8 cellular contexts compared by ENCODE assay signal in the genomic region with DNA sequence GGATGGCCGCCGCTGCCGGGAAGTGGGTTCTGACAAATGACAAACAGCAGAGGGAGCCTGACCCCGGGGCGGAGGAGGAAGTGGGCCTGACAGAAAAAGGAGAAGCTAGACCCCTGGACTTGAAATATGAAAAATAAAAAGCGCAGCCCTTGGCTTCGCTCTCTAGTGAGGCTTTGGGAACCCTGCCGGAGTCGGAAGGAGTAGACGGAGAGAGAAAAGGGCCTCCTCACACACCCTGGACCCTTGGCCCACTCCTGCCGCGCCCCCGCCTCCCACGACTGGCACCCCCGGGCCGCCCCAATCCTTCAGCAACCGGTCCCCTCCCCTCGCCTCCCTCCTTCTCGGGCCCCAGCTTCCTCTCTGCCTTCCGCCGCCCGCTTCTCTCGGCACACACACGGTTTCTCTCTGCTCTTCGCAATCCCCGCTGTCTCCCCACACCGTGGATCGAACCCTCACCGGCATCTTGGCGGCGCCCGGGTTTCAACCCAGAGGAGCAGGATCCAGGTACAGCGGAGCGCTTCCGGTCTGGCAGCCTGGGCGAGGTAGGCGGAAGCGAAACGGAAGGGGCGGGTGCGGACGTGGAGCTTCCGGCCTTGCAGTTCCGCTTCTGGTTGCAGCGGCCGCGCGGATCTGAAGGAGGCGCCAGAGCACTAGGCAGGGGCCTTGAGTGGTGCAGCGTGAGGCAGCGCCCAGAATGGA. TPM values are rescaled to one million over a fixed set of nuclear protein-coding genes. Genes with fewer than 3 reads are reported as not detected.
DNase-seq lines count a peak whose midpoint lies in the region; ATAC-seq, FAIRE-seq and TF ChIP-seq lines count a peak whose summit lies in the region.

TSS of gene ARPC3 (minus strand) at position 539 of the 699 bp plus-strand sequence. CDS start at position 462, 77 bp downstream.

- TF ChIP-seq EP300 in H1 (IDR thresholded peaks at IDR 0.05; ENCODE audit: borderline replicate concordance in 1 of 2, low read depth in 2 of 2, low read length in 2 of 2) = no peak

- ATAC-seq in GM21367 (IDR thresholded peaks at IDR 0.05; ENCODE audit: unreplicated experiment) = peak; percentile 86

- H3K4ac ChIP-seq in H1 (replicated peaks; ENCODE audit: insufficient read length, low read depth, low read length) (no peak within 1 kb of the TSS), mesenchymal stem cell (ENCODE audit: low read depth in 1 of 2, low read length in 2 of 2) (peak within 1 kb of the TSS; percentile 90 to 99)

- H3K27me3 ChIP-seq in H1 (replicated peaks in 1 of 4; ENCODE audit: control insufficient read depth in 3 of 4, extremely low read depth in 1 of 4, insufficient read depth in 3 of 4, low read length in 3 of 4) (no peaks in the 10 kb centered on the region), mesenchymal stem cell (ENCODE audit: control insufficient read depth in 1 of 2, insufficient read depth in 1 of 2, low read length in 2 of 2) (no peaks in the 10 kb centered on the region)

- H3K14ac ChIP-seq in H1 (ENCODE audit: insufficient read length) (no peak within 1 kb of the TSS), mesenchymal stem cell (ENCODE audit: low read length in 2 of 2) (peak within 1 kb of the TSS in 1 of 2 experiments; percentile 93)

- H4K91ac ChIP-seq in H1 (replicated peaks; ENCODE audit: insufficient read length, low read length) = no peak within 1 kb of the TSS
- peak within 1 kb of the TSS; percentile 91 for H4K91ac ChIP-seq in mesenchymal stem cell (ENCODE audit: low read length)

- peaks cover 0 to 20% of the 10 kb centered on the region in 2 experiments; a peak in 2 of 4 replicates for H3K79me2 ChIP-seq in H1 (ENCODE audit: control insufficient read depth in 1 of 2, insufficient read depth in 2 of 2, low read length in 2 of 2)

- H2BK120ac ChIP-seq in H1 (replicated peaks; ENCODE audit: low read depth, low read length) (no peak within 1 kb of the TSS), mesenchymal stem cell (ENCODE audit: low read depth, low read length) (peak within 1 kb of the TSS; percentile 91)

- H3K4me2 ChIP-seq in H1 (ENCODE audit: insufficient read depth in 1 of 2, low read depth in 2 of 2, low read length in 2 of 2) = peak within 1 kb of the TSS; percentile 61 to 77
- H3K4me2 ChIP-seq in mesenchymal stem cell (ENCODE audit: low read length, poor library complexity, severe bottlenecking) = peak within 1 kb of the TSS; percentile 65

- H3K23ac ChIP-seq in H1 (ENCODE audit: insufficient read length) (no peak within 1 kb of the TSS), mesenchymal stem cell (ENCODE audit: low read length in 2 of 2) (peak within 1 kb of the TSS in 1 of 2 experiments; percentile 5)

- 1% methylated on average over 49 of the region's 51 CpGs; no CpG with 5 or more reads in 1 of the 2 experiments for WGBS in H1 (ENCODE audit: extremely low coverage in 1 of 2, insufficient coverage in 1 of 2, insufficient read length in 1 of 2, insufficient replicate concordance in 2 of 2, low coverage in 1 of 2, low lambda C conversion rate in 2 of 2, missing lambda C conversion rate in 1 of 2), 2 experiments
- under 1% methylated on average over 43 of the region's 51 CpGs for WGBS in mesenchymal stem cell

- in situ Hi-C loops in Caki2 (cut with HindIII; ENCODE audit: low pct_unique_long_range_greater_than_20kb, low sequenced_read_pairs) = no loop called here

- H3K4me1 ChIP-seq in H1 (replicated peaks in 1 of 4; ENCODE audit: control insufficient read depth in 3 of 4, insufficient read depth in 4 of 4, low read length in 3 of 4) (peaks cover 0 to 3% (median 0%) of the 10 kb centered on the region in 4 experiments; a peak in 1 of 7 replicates), mesenchymal stem cell (ENCODE audit: control insufficient read depth, insufficient read depth, low read depth, low read length) (peaks cover 3% of the 10 kb centered on the region)

- POLR2A ChIA-PET in H1 (lab: Charles Lee; ENCODE audit: partially characterized antibody) = interaction anchor here (0.6 to 7.2 kb wide), 15 partner anchors 9 to 588 kb away, joined by 3 to 57 read pairs (median 4); partner anchors contain the start of genes FAM216A and GPN3

- H3K36me3 ChIP-seq in H1 (ENCODE audit: control insufficient read depth in 2 of 4, insufficient read depth in 4 of 4, low read length in 3 of 4) = peaks cover 0 to 28% (median 12%) of the 10 kb centered on the region in 4 experiments; a peak in 6 of 8 replicates
- peaks cover 20 to 36% of the 10 kb centered on the region in 2 experiments for H3K36me3 ChIP-seq in mesenchymal stem cell (ENCODE audit: control insufficient read depth in 1 of 2, insufficient read depth in 2 of 2, low read depth in 1 of 2, low read length in 2 of 2)

- H3K27ac ChIP-seq in H1 (ENCODE audit: low read depth, low read length) (peak within 1 kb of the TSS; percentile 11; the same call in 1 of the 2 replicates), mesenchymal stem cell (ENCODE audit: low read length, poor library complexity, severe bottlenecking) (peak within 1 kb of the TSS; percentile 93)

- TF ChIP-seq POLR2A in H1 (IDR thresholded peaks at IDR 0.05; ENCODE audit: control extremely low read depth in 1 of 2, low read depth in 2 of 2, low read length in 2 of 2) = peak in 1 of 2 experiments; percentile 56; a peak in 1 of 3 replicates

- DNase-seq in Caki2 (ENCODE audit: low read depth) (peak; percentile 88), HTR-8/SVneo (ENCODE audit: insufficient read length, low spot score) (peak; percentile 91), NOMO-1 treated with DMSO at 0.1 percent for 48 hours (lab: John Stamatoyannopoulos, UW; ENCODE audit: unreplicated experiment) (peak; percentile 95), H1 (ENCODE audit: low read depth in 1 of 2, low spot score in 2 of 2) (peak; percentile 89 to 94), mesenchymal stem cell (peak; percentile 95)
- DNase-seq in activated CD8-positive, alpha-beta memory T cell treated with anti-CD3 and anti-CD28 coated beads for 48 hours (ENCODE audit: low read depth in 2 of 3, low spot score in 2 of 3) = peak; percentile 79 to 89 (median 84)
- peak; percentile 89 for DNase-seq in stimulated activated CD8-positive, alpha-beta memory T cell treated with anti-CD3 and anti-CD28 coated beads, Interleukin-12 subunit alpha, Interleukin-12 subunit beta, amount 100 ng/mL, for 4 hours (ENCODE audit: low read depth)

- FAIRE-seq in HTR-8/SVneo (lab: Jason Lieb, UNC) (peak; percentile 95), H1 (lab: Jason Lieb, UNC) (no peak)

- H3K23me2 ChIP-seq in H1 (ENCODE audit: low read depth, low read length) = no peaks in the 10 kb centered on the region

- H2BK5ac ChIP-seq in H1 (ENCODE audit: low read depth, low read length) (peak within 1 kb of the TSS; percentile 66; the same call in 1 of the 2 replicates), mesenchymal stem cell (ENCODE audit: low read depth, low read length, poor library complexity, severe bottlenecking) (peak within 1 kb of the TSS; percentile 22)

- H3K79me1 ChIP-seq in H1 (ENCODE audit: low read depth, low read length) (peaks cover 3% of the 10 kb centered on the region), mesenchymal stem cell (replicated peaks; ENCODE audit: low read length, poor library complexity, severe bottlenecking) (peaks cover 3% of the 10 kb centered on the region)

- H2AFZ ChIP-seq in H1 (ENCODE audit: low read length) (no peak within 1 kb of the TSS; the same call in 1 of the 2 replicates), mesenchymal stem cell (ENCODE audit: low read depth, low read length) (no peak within 1 kb of the TSS)

- no peaks in the 10 kb centered on the region for H4K20me1 ChIP-seq in H1 (replicated peaks in 1 of 2; ENCODE audit: control insufficient read depth in 1 of 2, insufficient read depth in 2 of 2, low read length in 2 of 2)

- no peak within 1 kb of the TSS for H2BK12ac ChIP-seq in H1 (ENCODE audit: low read depth, low read length)
- H2BK12ac ChIP-seq in mesenchymal stem cell (ENCODE audit: low read length in 2 of 2) = no peak within 1 kb of the TSS

- peak within 1 kb of the TSS; percentile 83 for H3K18ac ChIP-seq in H1 (ENCODE audit: extremely low read depth, low read length)
- H3K18ac ChIP-seq in mesenchymal stem cell (ENCODE audit: low read depth in 1 of 2, low read length in 2 of 2) = peak within 1 kb of the TSS; percentile 44 to 89

- peak within 1 kb of the TSS; percentile 90; the same call in 1 of the 2 replicates for H4K8ac ChIP-seq in H1 (ENCODE audit: extremely low read depth, insufficient read depth, low read length)
- peak within 1 kb of the TSS; percentile 93 for H4K8ac ChIP-seq in mesenchymal stem cell (ENCODE audit: low read length)

- H3K9ac ChIP-seq in H1 (replicated peaks in 1 of 4; ENCODE audit: extremely low read depth in 1 of 4, low read depth in 3 of 4, low read length in 3 of 4) (peak within 1 kb of the TSS in 3 of 4 experiments; percentile 45 to 61 (median 49); a peak in 5 of 7 replicates), mesenchymal stem cell (ENCODE audit: low read length) (peak within 1 kb of the TSS; percentile 99)

- H2BK20ac ChIP-seq in H1 (ENCODE audit: low read length) = no peak within 1 kb of the TSS

- H4K5ac ChIP-seq in H1 (ENCODE audit: insufficient read length, low read depth, low read length) = peak within 1 kb of the TSS; percentile 87

- H3K4me3 ChIP-seq in H1 (ENCODE audit: extremely low read depth in 1 of 4, insufficient read depth in 2 of 4, low read depth in 3 of 4, low read length in 4 of 4) (peak within 1 kb of the TSS; percentile 63 to 93 (median 87)), mesenchymal stem cell (ENCODE audit: insufficient read depth in 1 of 2, low read depth in 1 of 2, low read length in 2 of 2) (peak within 1 kb of the TSS; percentile 85 to 98)

- peak; percentile 79 to 86 (median 81) for TF ChIP-seq CTCF in H1 (IDR thresholded peaks at IDR 0.05; ENCODE audit: control extremely low read depth in 1 of 3, insufficient read depth in 1 of 3, low read depth in 1 of 3, low read length in 3 of 3)

- TF ChIP-seq RAD21 in H1 (IDR thresholded peaks at IDR 0.05 in 1 of 2, conservative IDR thresholded peaks at IDR 0.05 in 1 of 2; ENCODE audit: low read depth in 2 of 2, low read length in 2 of 2) = peak; percentile 78 to 86

- CTCF ChIA-PET in H1 (lab: Charles Lee; ENCODE audit: partially characterized antibody) = interaction anchor here (0.6 to 7.9 kb wide), 29 partner anchors 9 to 348 kb away, joined by 3 to 69 read pairs (median 4); partner anchors contain the start of genes FAM216A, GPN3 and VPS29

- H2AK5ac ChIP-seq in H1 (ENCODE audit: low read depth, low read length) = no peak within 1 kb of the TSS
- peak within 1 kb of the TSS; percentile 88 for H2AK5ac ChIP-seq in mesenchymal stem cell (ENCODE audit: low read length, severe bottlenecking)

- H2BK15ac ChIP-seq in H1 (ENCODE audit: low read length) = no peak within 1 kb of the TSS
- H2BK15ac ChIP-seq in mesenchymal stem cell (ENCODE audit: low read depth, poor library complexity, severe bottlenecking) = peak within 1 kb of the TSS; percentile 93

- H3K9me3 ChIP-seq in H1 (ENCODE audit: insufficient read depth in 2 of 2, low read depth in 1 of 2, low read length in 1 of 2) (no peaks in the 10 kb centered on the region), mesenchymal stem cell (ENCODE audit: control insufficient read depth, low read length) (no peaks in the 10 kb centered on the region)

- H3K56ac ChIP-seq in H1 (replicated peaks; ENCODE audit: insufficient read length, low read depth, low read length) = peak within 1 kb of the TSS; percentile 90

RNA-seq across cellular contexts. Expression of gene ARPC3, which starts in this region (rescaled TPM):
- total RNA-seq in Caki2 (2014; rRNA removed; shearing (Covaris generic); ENCODE audit: low replicate concordance) = 290 and 496 TPM in 2 replicates
- total RNA-seq in H1 (2021; fragmentation: NEBNext Ultra II Directional; extraction: Animal tissue kit (Norgen Biotek cat#: 25700)) = 160 and 170 TPM in 2 replicates
- 33.8 and 36.7 TPM in 2 replicates for polyA plus RNA-seq in H1 (2011; rRNA removed)
- 40.7 TPM for polyA plus RNA-seq in H1 (2011; cell fraction: cytosol; rRNA removed)
- 6.9 TPM for polyA plus RNA-seq in H1 (2011; cell fraction: nucleus; rRNA removed)
- polyA plus RNA-seq in H1 (2012, experiment 1 of 2) = 121 to 247 TPM (median 129 TPM) in 4 replicates
- polyA plus RNA-seq in H1 (2012, experiment 2 of 2) = 47.1 TPM
- polyA plus RNA-seq in H1 (2013, experiment 1 of 2) = 177 TPM
- polyA plus RNA-seq in H1 (2013, experiment 2 of 2) = 173 TPM
- polyA minus RNA-seq in H1 (2011; rRNA and poly(A)+ RNA removed) = 9.7 and 11.0 TPM in 2 replicates
- polyA minus RNA-seq in H1 (2011; cell fraction: cytosol; rRNA and poly(A)+ RNA removed) = 41.1 TPM
- 15.9 TPM for polyA minus RNA-seq in H1 (2011; cell fraction: nucleus; rRNA and poly(A)+ RNA removed)
- 424 TPM for polyA plus RNA-seq in mesenchymal stem cell (2013, experiment 1 of 2)
- polyA plus RNA-seq in mesenchymal stem cell (2013, experiment 2 of 2) = 435 TPM

Comparison
In these comparisons a context has a peak if more than half of its experiments do, and no peak if none do; other contexts are left out.
1. Peak in every context shown above with its lines: DNase-seq, ATAC-seq, H3K4me3 ChIP-seq and H3K27ac ChIP-seq.